16 cellular contexts compared by ENCODE assay signal in the genomic region with DNA sequence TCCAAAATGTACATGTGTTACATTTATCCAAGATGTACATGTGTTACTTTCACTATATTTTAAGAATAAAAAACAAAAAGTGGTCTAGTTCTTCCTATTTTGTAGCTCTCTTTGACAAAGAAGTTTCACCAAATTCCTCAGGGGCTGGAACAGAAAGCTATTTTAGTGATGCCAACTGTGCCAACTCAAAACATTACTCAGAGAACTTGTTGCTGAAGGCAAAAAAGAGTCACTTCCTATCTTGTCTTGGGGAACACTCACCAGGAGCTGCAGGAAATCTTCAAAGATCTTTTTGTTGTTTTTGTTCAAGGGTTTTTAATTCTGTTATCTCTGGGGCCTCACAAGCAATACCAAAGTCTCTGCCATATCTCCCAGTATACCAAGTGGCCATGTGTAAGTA.
A peak's percentile ranks its signal among the peaks of the same experiment; 100 is the strongest.
DNase-seq lines count a peak whose midpoint lies in the region; ATAC-seq and TF ChIP-seq lines count a peak whose summit lies in the region.
"Had no signal": no experiment of that assay in that cellular context is flagged by ENCODE, and none has a peak within 500 bp of the region (broad histone marks: within the 10 kb centered on the region; RNA-seq: fewer than 3 reads in every experiment).

No MANE protein-coding gene starts in this region.

- no peak overlapping the region for H3K4me3 ChIP-seq in adipocyte (ENCODE audit: low read length)
- H3K4me3 ChIP-seq: thyroid gland had no signal

- peak overlapping the region; percentile 48 for H3K4me3 Mint-ChIP-seq in activated T-cell treated with anti-CD3 and anti-CD28 coated beads, Interleukin-2, amount 50 U/mL, for 24 hours
- H3K4me3 Mint-ChIP-seq: dendritic cell treated with granulocyte-macrophage colony-stimulating factor and Interleukin-4, amounts not matched to agents 40 ng/mL and 50 ng/mL, for 4 days; mesothelial cell of epicardium; T-helper 1 cell treated with Interleukin-12 subunit alpha and Interleukin-12 subunit beta and Interleukin-4 antibody, amounts not matched to agents 30 μg/mL and 1 μg/mL, for 36 hours had no signal

- peaks cover 70% of the 10 kb centered on the region for H3K4me1 Mint-ChIP-seq in activated T-cell treated with anti-CD3 and anti-CD28 coated beads, Interleukin-2, amount 50 U/mL, for 24 hours (ENCODE audit: low read depth)

- no peaks in the 10 kb centered on the region for H3K27me3 Mint-ChIP-seq in activated T-cell treated with anti-CD3 and anti-CD28 coated beads, Interleukin-2, amount 50 U/mL, for 24 hours
- H3K27me3 Mint-ChIP-seq: dendritic cell treated with granulocyte-macrophage colony-stimulating factor and Interleukin-4, amounts not matched to agents 40 ng/mL and 50 ng/mL, for 4 days had no signal

- H3K27ac Mint-ChIP-seq in activated T-cell treated with anti-CD3 and anti-CD28 coated beads, Interleukin-2, amount 50 U/mL, for 24 hours: peak overlapping the region; percentile 92
- H3K27ac Mint-ChIP-seq: dendritic cell treated with granulocyte-macrophage colony-stimulating factor and Interleukin-4, amounts not matched to agents 40 ng/mL and 50 ng/mL, for 4 days; mesothelial cell of epicardium; T-helper 1 cell treated with Interleukin-12 subunit alpha and Interleukin-12 subunit beta and Interleukin-4 antibody, amounts not matched to agents 30 μg/mL and 1 μg/mL, for 36 hours had no signal

- peaks cover 10% of the 10 kb centered on the region for H3K4me1 ChIP-seq in adipocyte (ENCODE audit: control insufficient read depth, insufficient read depth, low read length)
- H3K4me1 ChIP-seq: parathyroid adenoma, thyroid gland had no signal

- no peak for ATAC-seq in GM18873 (IDR thresholded peaks at IDR 0.05; ENCODE audit: low FRiP score, unreplicated experiment)
- no peak for ATAC-seq in GM18505 (IDR thresholded peaks at IDR 0.05; ENCODE audit: unreplicated experiment)

- no peak for DNase-seq in activated T-cell treated with anti-CD3 and anti-CD28 coated beads, Interleukin-2, amount 50 U/mL, for 24 hours
- no peak for DNase-seq in activated T-cell treated with anti-CD3 and anti-CD28 coated beads, Interleukin-2, amount 50 U/mL, for 1 hour
- DNase-seq in MV-4-11 (lab: John Stamatoyannopoulos, UW) (peak; percentile 24), adipocyte (ENCODE audit: low read depth) (peak; percentile 22), pons (ENCODE audit: low spot score) (peak; percentile 45), GM20000 (ENCODE audit: low spot score) (no peak)
- DNase-seq: activated CD8-positive, alpha-beta memory T cell treated with anti-CD3 and anti-CD28 coated beads for 24 hours; amniotic stem cell; NCI-H524 treated with DMSO at 0.1 percent for 48 hours; thyroid gland had no signal

- TF ChIP-seq CTCF in GM20000 (IDR thresholded peaks at IDR 0.05; ENCODE audit: extremely low read depth, missing control alignments): no peak

- H3K9me3 ChIP-seq in adipocyte (ENCODE audit: control insufficient read depth, low read length): no peaks in the 10 kb centered on the region
- H3K9me3 ChIP-seq: thyroid gland had no signal

- no peaks in the 10 kb centered on the region for H3K27me3 ChIP-seq in adipocyte (replicated peaks; ENCODE audit: control insufficient read depth, insufficient read depth, low read length)
- H3K27me3 ChIP-seq: thyroid gland had no signal

- H3K9me3 Mint-ChIP-seq in activated T-cell treated with anti-CD3 and anti-CD28 coated beads, Interleukin-2, amount 50 U/mL, for 24 hours: peaks cover 2% of the 10 kb centered on the region
- H3K9me3 Mint-ChIP-seq: dendritic cell treated with granulocyte-macrophage colony-stimulating factor and Interleukin-4, amounts not matched to agents 40 ng/mL and 50 ng/mL, for 4 days; mesothelial cell of epicardium; T-helper 1 cell treated with Interleukin-12 subunit alpha and Interleukin-12 subunit beta and Interleukin-4 antibody, amounts not matched to agents 30 μg/mL and 1 μg/mL, for 36 hours had no signal

- H3K9ac ChIP-seq in adipocyte (ENCODE audit: low read length): no peak overlapping the region
- H3K9ac ChIP-seq: parathyroid adenoma had no signal

- TF ChIP-seq POLR2A in GM18505 (IDR thresholded peaks at IDR 0.05; ENCODE audit: borderline replicate concordance, extremely low read depth, insufficient read depth, insufficient read length): no peak

- H3K36me3 Mint-ChIP-seq in activated T-cell treated with anti-CD3 and anti-CD28 coated beads, Interleukin-2, amount 50 U/mL, for 24 hours (ENCODE audit: low read depth): no peaks in the 10 kb centered on the region
- H3K36me3 Mint-ChIP-seq: mesothelial cell of epicardium had no signal

- H3K36me3 ChIP-seq in adipocyte (ENCODE audit: control insufficient read depth, insufficient read depth, low read length, severe bottlenecking): no peaks in the 10 kb centered on the region
- H3K36me3 ChIP-seq: thyroid gland had no signal

Comparison
In these comparisons a context has a peak if more than half of its experiments do, and no peak if none do; other contexts are left out.
1. DNase-seq: peak in MV-4-11 (single experiment), adipocyte (single experiment) and pons (single experiment); none in activated T-cell treated with anti-CD3 and anti-CD28 coated beads, Interleukin-2, amount 50 U/mL, for 24 hours (single experiment), activated T-cell treated with anti-CD3 and anti-CD28 coated beads, Interleukin-2, amount 50 U/mL, for 1 hour (single experiment) and GM20000 (single experiment).